Comparison of ENCODE assay signal across 2 cellular contexts in genomic region chr7:134458341-134458805, GRCh38.
A peak's percentile ranks its signal among the peaks of the same experiment; 100 is the strongest.
TF ChIP-seq lines count a peak whose summit lies in the region.

No MANE protein-coding gene starts in this region.

TF ChIP-seq in HEK293, 187 proteins besides CTCF, POLR2A, EP300 and RAD21 (continued from another document):
- TF ChIP-seq PBX3 (CRISPR knock-in tag; IDR thresholded peaks at IDR 0.05) (peak; percentile 70; the same call in 1 of the 2 replicates), ZNF10 (tag by site-specific recombination; IDR thresholded peaks at IDR 0.05) (no peak; the same call in 1 of the 2 replicates), ZFHX2 (tag by site-specific recombination; conservative IDR thresholded peaks at IDR 0.05) (no peak), OVOL3 (tag by site-specific recombination; IDR thresholded peaks at IDR 0.05) (no peak), ZNF791 (tag by site-specific recombination; IDR thresholded peaks at IDR 0.05) (no peak), ZNF202 (tag by site-specific recombination; IDR thresholded peaks at IDR 0.05; ENCODE audit: borderline replicate concordance) (0 out of 2 replicates have a peak, but pooled peaks have one; percentile 70), ZNF2 (tag by site-specific recombination; IDR thresholded peaks at IDR 0.05) (no peak), ZNF660 (tag by site-specific recombination; IDR thresholded peaks at IDR 0.05) (peak; percentile 97), ZNF324 (tag by site-specific recombination; IDR thresholded peaks at IDR 0.05) (no peak), ZNF48 (tag by site-specific recombination; IDR thresholded peaks at IDR 0.05) (no peak), OSR2 (tag by site-specific recombination; IDR thresholded peaks at IDR 0.05) (no peak)

TF ChIP-seq in HepG2, 621 proteins besides CTCF, POLR2A, EP300 and RAD21 (continued from another document and continues in another):
- TF ChIP-seq TFAP4 (IDR thresholded peaks at IDR 0.05; ENCODE audit: borderline replicate concordance, low read depth) (peak; percentile 51; the same call in 1 of the 2 replicates), ZNF18 (CRISPR knock-in tag; IDR thresholded peaks at IDR 0.05; ENCODE audit: insufficient replicate concordance) (peak; percentile 55), FUBP1 (CRISPR knock-in tag; IDR thresholded peaks at IDR 0.05; ENCODE audit: borderline replicate concordance) (no peak), FOXC1 (CRISPR knock-in tag; IDR thresholded peaks at IDR 0.05; ENCODE audit: borderline replicate concordance) (no peak), SP1 (IDR thresholded peaks at IDR 0.05) (no peak), SP1 (CRISPR knock-in tag; IDR thresholded peaks at IDR 0.05) (no peak), HNF1B (CRISPR knock-in tag; IDR thresholded peaks at IDR 0.05) (0 out of 2 replicates have a peak, but pooled peaks have one; percentile 10), CENPT (CRISPR knock-in tag; IDR thresholded peaks at IDR 0.05; ENCODE audit: low read depth) (no peak), ZNF777 (CRISPR knock-in tag; IDR thresholded peaks at IDR 0.05) (no peak), MNT (IDR thresholded peaks at IDR 0.05) (no peak), PRDM4 (CRISPR knock-in tag; IDR thresholded peaks at IDR 0.05; ENCODE audit: borderline replicate concordance) (no peak), ZNF547 (CRISPR knock-in tag; IDR thresholded peaks at IDR 0.05) (no peak), ZNF629 (CRISPR knock-in tag; conservative IDR thresholded peaks at IDR 0.05) (no peak), ZBTB1 (CRISPR knock-in tag; IDR thresholded peaks at IDR 0.05; ENCODE audit: borderline replicate concordance) (no peak), ZNF724P (CRISPR knock-in tag; IDR thresholded peaks at IDR 0.05; ENCODE audit: borderline replicate concordance) (peak; percentile 1; the same call in 1 of the 2 replicates), FOXP1 (IDR thresholded peaks at IDR 0.05) (no peak), FOXP1 (CRISPR knock-in tag; IDR thresholded peaks at IDR 0.05) (no peak), KDM2A (CRISPR knock-in tag; IDR thresholded peaks at IDR 0.05; ENCODE audit: borderline replicate concordance, low read depth) (no peak), ZNF503 (CRISPR knock-in tag; IDR thresholded peaks at IDR 0.05) (no peak), SATB2 (CRISPR knock-in tag; IDR thresholded peaks at IDR 0.05) (no peak), ZSCAN30 (CRISPR knock-in tag; IDR thresholded peaks at IDR 0.05) (no peak), TRIM24 (CRISPR knock-in tag; IDR thresholded peaks at IDR 0.05) (no peak), NCOR1 (IDR thresholded peaks at IDR 0.05; ENCODE audit: borderline replicate concordance, low read length) (no peak), MYC (CRISPR knock-in tag; IDR thresholded peaks at IDR 0.05; ENCODE audit: borderline replicate concordance) (no peak), ZNF280B (CRISPR knock-in tag; IDR thresholded peaks at IDR 0.05; ENCODE audit: borderline replicate concordance) (0 out of 2 replicates have a peak, but pooled peaks have one; percentile 66), ZNF713 (CRISPR knock-in tag; IDR thresholded peaks at IDR 0.05) (no peak), HIVEP1 (CRISPR knock-in tag; IDR thresholded peaks at IDR 0.05) (no peak), ZNF274 (CRISPR knock-in tag; IDR thresholded peaks at IDR 0.05) (no peak), HMGXB3 (CRISPR knock-in tag; IDR thresholded peaks at IDR 0.05; ENCODE audit: borderline replicate concordance) (no peak), ZNF703 (CRISPR knock-in tag; IDR thresholded peaks at IDR 0.05; ENCODE audit: borderline replicate concordance) (no peak), ZNF501 (CRISPR knock-in tag; IDR thresholded peaks at IDR 0.05) (no peak), CBX1 (IDR thresholded peaks at IDR 0.05; ENCODE audit: low read depth) (peak; percentile 7), MZF1 (CRISPR knock-in tag; IDR thresholded peaks at IDR 0.05; ENCODE audit: borderline replicate concordance) (no peak), KMT2A (CRISPR knock-in tag; IDR thresholded peaks at IDR 0.05) (no peak), ZBTB7B (CRISPR knock-in tag; IDR thresholded peaks at IDR 0.05) (peak; percentile 80; the same call in 1 of the 2 replicates), MBNL3 (CRISPR knock-in tag; conservative IDR thresholded peaks at IDR 0.05) (no peak), ZNF414 (CRISPR knock-in tag; IDR thresholded peaks at IDR 0.05) (0 out of 2 replicates have a peak, but pooled peaks have one; percentile 55), HES4 (CRISPR knock-in tag; IDR thresholded peaks at IDR 0.05; ENCODE audit: borderline replicate concordance) (peak; percentile 62; the same call in 1 of the 2 replicates), ZSCAN21 (CRISPR knock-in tag; IDR thresholded peaks at IDR 0.05; ENCODE audit: borderline replicate concordance) (no peak)
